ENCODE assay signal across 15 cellular contexts in genomic region chr3:25903371-25903770, GRCh38.
"Had no signal": no experiment of that assay in that cellular context is flagged by ENCODE, and none has a peak within 500 bp of the region (broad histone marks: within the 10 kb centered on the region; RNA-seq: fewer than 3 reads in every experiment).

No MANE protein-coding gene starts in this region.

- H3K4me3 Mint-ChIP-seq: activated CD4-positive, alpha-beta memory T cell treated with anti-CD3 and anti-CD28 coated beads, Interleukin-2, amount 10 ng/mL, durations not matched to agents 7 days and 5 days; activated naive CD8-positive, alpha-beta T cell treated with anti-CD3 and anti-CD28 coated beads, Interleukin-2, amount 10 ng/mL, durations not matched to agents 7 days and 5 days; activated T-helper 17 cell treated with anti-CD3 and anti-CD28 coated beads, Interleukin-2, amount 50 U/mL, for 72 hours; effector memory CD8-positive, alpha-beta T cell; natural killer cell; stimulated activated naive B cell treated with anti-CD40 and anti-IgM and Interleukin-4, amounts not matched to agents 10 μg/mL and 1 μg/mL and 100 μg/mL, for 72 hours had no signal

- H3K4me1 Mint-ChIP-seq: stimulated activated naive B cell treated with anti-CD40 and anti-IgM and Interleukin-4, amounts not matched to agents 10 μg/mL and 1 μg/mL and 100 μg/mL, for 72 hours had no signal

- H3K36me3 ChIP-seq: lower lobe of right lung, neutrophil had no signal

- H3K27ac Mint-ChIP-seq: activated CD4-positive, alpha-beta memory T cell treated with anti-CD3 and anti-CD28 coated beads, Interleukin-2, amount 10 ng/mL, durations not matched to agents 7 days and 5 days; activated naive CD8-positive, alpha-beta T cell treated with anti-CD3 and anti-CD28 coated beads, Interleukin-2, amount 10 ng/mL, durations not matched to agents 7 days and 5 days; activated T-helper 17 cell treated with anti-CD3 and anti-CD28 coated beads, Interleukin-2, amount 50 U/mL, for 72 hours; natural killer cell; stimulated activated naive B cell treated with anti-CD40 and anti-IgM and Interleukin-4, amounts not matched to agents 10 μg/mL and 1 μg/mL and 100 μg/mL, for 72 hours had no signal

- H3K9me3 Mint-ChIP-seq: activated CD4-positive, alpha-beta memory T cell treated with anti-CD3 and anti-CD28 coated beads, Interleukin-2, amount 10 ng/mL, durations not matched to agents 7 days and 5 days; activated naive CD8-positive, alpha-beta T cell treated with anti-CD3 and anti-CD28 coated beads, Interleukin-2, amount 10 ng/mL, durations not matched to agents 7 days and 5 days; activated T-helper 17 cell treated with anti-CD3 and anti-CD28 coated beads, Interleukin-2, amount 50 U/mL, for 72 hours; effector memory CD8-positive, alpha-beta T cell; natural killer cell; stimulated activated naive B cell treated with anti-CD40 and anti-IgM and Interleukin-4, amounts not matched to agents 10 μg/mL and 1 μg/mL and 100 μg/mL, for 72 hours had no signal

- H3K9me3 ChIP-seq: lower lobe of right lung, neutrophil had no signal

- H3K27me3 Mint-ChIP-seq: activated CD4-positive, alpha-beta memory T cell treated with anti-CD3 and anti-CD28 coated beads, Interleukin-2, amount 10 ng/mL, durations not matched to agents 7 days and 5 days; activated T-helper 17 cell treated with anti-CD3 and anti-CD28 coated beads, Interleukin-2, amount 50 U/mL, for 72 hours; effector memory CD8-positive, alpha-beta T cell; stimulated activated naive B cell treated with anti-CD40 and anti-IgM and Interleukin-4, amounts not matched to agents 10 μg/mL and 1 μg/mL and 100 μg/mL, for 72 hours had no signal

- H3K27ac ChIP-seq: lower lobe of right lung, neutrophil, parathyroid adenoma had no signal

- H3K4me1 ChIP-seq: lower lobe of right lung, parathyroid adenoma had no signal

- DNase-seq: activated CD4-positive, alpha-beta memory T cell treated with anti-CD3 and anti-CD28 coated beads, Interleukin-2, amount 10 ng/mL, durations not matched to agents 7 days and 5 days; activated CD4-positive, alpha-beta T cell treated with anti-CD3 and anti-CD28 coated beads for 4 hours; activated naive CD4-positive, alpha-beta T cell treated with Interleukin-2 at 50 U/mL for 16 hours; activated naive CD8-positive, alpha-beta T cell treated with anti-CD3 and anti-CD28 coated beads, Interleukin-2, amount 10 ng/mL, durations not matched to agents 7 days and 5 days; activated T-cell treated with anti-CD3 and anti-CD28 coated beads, Interleukin-2, amount 50 U/mL, for 1 hour; effector memory CD8-positive, alpha-beta T cell; foreskin fibroblast; islet precursor cell; left colon; lower lobe of right lung; natural killer cell; stimulated activated naive B cell treated with anti-CD40 and anti-IgM and Interleukin-4, amounts not matched to agents 10 μg/mL and 1 μg/mL and 100 μg/mL, for 72 hours had no signal

- ATAC-seq: activated T-helper 17 cell treated with anti-CD3 and anti-CD28 coated beads, Interleukin-2, amount 50 U/mL, for 72 hours; effector memory CD8-positive, alpha-beta T cell; left colon; lower lobe of right lung; natural killer cell had no signal

- H3K4me3 ChIP-seq: lower lobe of right lung had no signal

- H3K36me3 Mint-ChIP-seq: activated naive CD8-positive, alpha-beta T cell treated with anti-CD3 and anti-CD28 coated beads, Interleukin-2, amount 10 ng/mL, durations not matched to agents 7 days and 5 days; natural killer cell; stimulated activated naive B cell treated with anti-CD40 and anti-IgM and Interleukin-4, amounts not matched to agents 10 μg/mL and 1 μg/mL and 100 μg/mL, for 72 hours had no signal
